Comparison of ENCODE assay signal across 1 cellular context in genomic region chr5:10249948-10250803, GRCh38.
TF ChIP-seq lines count a peak whose summit lies in the region.

TSS of gene CCT5 (plus strand) at chr5:10250280. CDS start at chr5:10250341, 61 bp downstream.

TF ChIP-seq in HEK293, 187 proteins besides CTCF, POLR2A, EP300 and RAD21 (continued from another document and continues in another):
- no peak for TF ChIP-seq ZNF398 (tag by site-specific recombination; IDR thresholded peaks at IDR 0.05)
- TF ChIP-seq ZNF239 (tag by site-specific recombination; IDR thresholded peaks at IDR 0.05): no peak
- no peak for TF ChIP-seq ZNF433 (tag by site-specific recombination; IDR thresholded peaks at IDR 0.05; ENCODE audit: low read depth)
- TF ChIP-seq ZNF362 (tag by site-specific recombination; IDR thresholded peaks at IDR 0.05): peak; percentile 100
- no peak for TF ChIP-seq ZNF114 (tag by site-specific recombination; IDR thresholded peaks at IDR 0.05)
- TF ChIP-seq IKZF3 (tag by site-specific recombination; IDR thresholded peaks at IDR 0.05): no peak
- no peak for TF ChIP-seq ZNF654 (tag by site-specific recombination; IDR thresholded peaks at IDR 0.05; ENCODE audit: low read depth)
- TF ChIP-seq MZF1 (tag by site-specific recombination; IDR thresholded peaks at IDR 0.05; ENCODE audit: borderline replicate concordance): no peak
- no peak for TF ChIP-seq ZNF155 (tag by site-specific recombination; IDR thresholded peaks at IDR 0.05)
- TF ChIP-seq ZNF26 (tag by site-specific recombination; IDR thresholded peaks at IDR 0.05): no peak
- TF ChIP-seq ZNF423 (tag by site-specific recombination; IDR thresholded peaks at IDR 0.05): peak; percentile 27; the same call in 1 of the 2 replicates
- TF ChIP-seq ZNF571 (tag by site-specific recombination; IDR thresholded peaks at IDR 0.05): no peak
- no peak for TF ChIP-seq ZNF488 (tag by site-specific recombination; IDR thresholded peaks at IDR 0.05)
- TF ChIP-seq TRIM28 (IDR thresholded peaks at IDR 0.05; ENCODE audit: borderline replicate concordance, low read length): no peak
- no peak for TF ChIP-seq ZNF354C (tag by site-specific recombination; IDR thresholded peaks at IDR 0.05; ENCODE audit: borderline replicate concordance, low read depth)
- TF ChIP-seq ZNF302 (tag by site-specific recombination; IDR thresholded peaks at IDR 0.05; ENCODE audit: low read depth): no peak
- TF ChIP-seq ZSCAN18 (tag by site-specific recombination; IDR thresholded peaks at IDR 0.05): 0 out of 2 replicates have a peak, but pooled peaks have one; percentile 27
- TF ChIP-seq ZNF580 (tag by site-specific recombination; IDR thresholded peaks at IDR 0.05): peak; percentile 8; the same call in 1 of the 2 replicates
- TF ChIP-seq OSR2 (tag by site-specific recombination; IDR thresholded peaks at IDR 0.05): no peak
- no peak for TF ChIP-seq ZNF645 (tag by site-specific recombination; IDR thresholded peaks at IDR 0.05)
- TF ChIP-seq HIC1 (tag by site-specific recombination; IDR thresholded peaks at IDR 0.05): no peak
- no peak for TF ChIP-seq ATF2 (tag by site-specific recombination; IDR thresholded peaks at IDR 0.05; ENCODE audit: low read depth)
- no peak for TF ChIP-seq ZNF544 (tag by site-specific recombination; IDR thresholded peaks at IDR 0.05)
- TF ChIP-seq SP7 (tag by site-specific recombination; IDR thresholded peaks at IDR 0.05): peak; percentile 81
- TF ChIP-seq ZNF670 (tag by site-specific recombination; IDR thresholded peaks at IDR 0.05; ENCODE audit: low read depth): no peak
- TF ChIP-seq YY2 (tag by site-specific recombination; IDR thresholded peaks at IDR 0.05): peak; percentile 71
- TF ChIP-seq ZNF529 (tag by site-specific recombination; IDR thresholded peaks at IDR 0.05; ENCODE audit: insufficient replicate concordance): no peak
- TF ChIP-seq GLIS1 (tag by site-specific recombination; IDR thresholded peaks at IDR 0.05): peak; percentile 18; the same call in 1 of the 2 replicates
- no peak for TF ChIP-seq ZNF792 (tag by site-specific recombination; IDR thresholded peaks at IDR 0.05)
- TF ChIP-seq MYNN (tag by site-specific recombination; IDR thresholded peaks at IDR 0.05; ENCODE audit: borderline replicate concordance): no peak
- TF ChIP-seq ZNF112 (tag by site-specific recombination; IDR thresholded peaks at IDR 0.05): no peak
- peak; percentile 67 for TF ChIP-seq ZFHX2 (tag by site-specific recombination; conservative IDR thresholded peaks at IDR 0.05)
- TF ChIP-seq ZNF707 (tag by site-specific recombination; IDR thresholded peaks at IDR 0.05): no peak
- TF ChIP-seq ZNF138 (tag by site-specific recombination; IDR thresholded peaks at IDR 0.05; ENCODE audit: borderline replicate concordance): no peak
- TF ChIP-seq ZNF549 (tag by site-specific recombination; IDR thresholded peaks at IDR 0.05): no peak
- no peak for TF ChIP-seq ZNF777 (tag by site-specific recombination; IDR thresholded peaks at IDR 0.05; ENCODE audit: borderline replicate concordance)
- TF ChIP-seq REPIN1 (tag by site-specific recombination; IDR thresholded peaks at IDR 0.05; ENCODE audit: low read depth): 0 out of 2 replicates have a peak, but pooled peaks have one; percentile 19
- TF ChIP-seq ZNF521 (tag by site-specific recombination; IDR thresholded peaks at IDR 0.05): no peak
- TF ChIP-seq ZNF776 (tag by site-specific recombination; IDR thresholded peaks at IDR 0.05; ENCODE audit: borderline replicate concordance): no peak
- no peak for TF ChIP-seq ZNF23 (tag by site-specific recombination; IDR thresholded peaks at IDR 0.05; ENCODE audit: borderline replicate concordance)
- TF ChIP-seq ZNF830 (tag by site-specific recombination; IDR thresholded peaks at IDR 0.05; ENCODE audit: low read depth): no peak
- TF ChIP-seq ZNF324 (tag by site-specific recombination; IDR thresholded peaks at IDR 0.05): no peak
- peak; percentile 31; the same call in 1 of the 2 replicates for TF ChIP-seq ZBTB10 (tag by site-specific recombination; IDR thresholded peaks at IDR 0.05)
- no peak for TF ChIP-seq ZNF555 (tag by site-specific recombination; conservative IDR thresholded peaks at IDR 0.05)
- no peak for TF ChIP-seq ZBTB49 (tag by site-specific recombination; IDR thresholded peaks at IDR 0.05; ENCODE audit: low read depth)
- TF ChIP-seq ZNF624 (tag by site-specific recombination; IDR thresholded peaks at IDR 0.05): no peak
- no peak; the same call in 1 of the 2 replicates for TF ChIP-seq ZNF623 (tag by site-specific recombination; IDR thresholded peaks at IDR 0.05)
